ENCODE assay signal across 16 cellular contexts in genomic region chr10:95440326-95440725, GRCh38.
"Had no signal": no experiment of that assay in that cellular context is flagged by ENCODE, and none has a peak within 500 bp of the region (broad histone marks: within the 10 kb centered on the region; RNA-seq: fewer than 3 reads in every experiment).

No MANE protein-coding gene starts in this region.

- H3K9me3 ChIP-seq: psoas muscle, suprapubic skin had no signal

- DNase-seq: activated CD4-positive, alpha-beta T cell treated with anti-CD3 and anti-CD28 coated beads, Interleukin-2, amount 50 U/mL, for 4 hours; activated CD4-positive, CD25-positive, alpha-beta regulatory T cell treated with anti-CD3 and anti-CD28 coated beads, Interleukin-2, amount 50 U/mL, for 72 hours; activated naive CD4-positive, alpha-beta T cell treated with anti-CD3 and anti-CD28 coated beads, Interleukin-2, amount 10 ng/mL, durations not matched to agents 7 days and 5 days; activated T-cell treated with anti-CD3 and anti-CD28 coated beads, Interleukin-2, amount 50 U/mL, for 1 hour; central memory CD4-positive, alpha-beta T cell; cortex of kidney; effector CD4-positive, alpha-beta T cell; foreskin melanocyte; left colon; midbrain; psoas muscle; stimulated activated naive B cell treated with anti-CD40 and anti-IgM and Interleukin-4, amounts not matched to agents 10 μg/mL and 1 μg/mL and 100 μg/mL, for 72 hours; T-helper 1 cell; T1000 had no signal

- ATAC-seq: left colon; psoas muscle; SK-N-SH treated with all-trans-retinoic acid at 6 μM for 48 hours; stimulated activated naive B cell treated with anti-CD40 and anti-IgM and Interleukin-4, amounts not matched to agents 10 μg/mL and 1 μg/mL and 100 μg/mL, for 72 hours had no signal

- H3K4me3 ChIP-seq: psoas muscle, suprapubic skin had no signal

- H3K27me3 ChIP-seq: suprapubic skin had no signal

- H3K27ac ChIP-seq: psoas muscle, suprapubic skin had no signal
